In the genomic region with DNA sequence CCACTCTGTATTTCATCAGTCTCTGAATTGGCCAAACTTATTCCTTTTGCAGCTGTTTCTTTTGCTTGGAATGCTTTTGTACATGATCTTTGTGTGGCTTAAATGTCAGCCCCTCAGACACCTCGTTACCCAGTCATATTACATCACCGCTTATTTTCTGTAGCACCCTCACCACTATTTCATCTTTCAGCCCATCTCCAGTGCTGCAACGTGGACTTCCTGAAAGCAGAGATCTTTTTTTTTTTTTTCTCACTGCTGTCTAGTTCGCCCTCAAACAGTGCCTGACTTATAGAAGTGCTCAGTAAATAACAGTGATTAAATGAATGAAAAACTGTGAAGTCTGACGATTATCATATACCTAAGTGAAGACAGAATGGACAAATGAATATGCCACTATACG, we compare ENCODE assay signal across 8 cellular contexts. TPM values are rescaled to one million over a fixed set of nuclear protein-coding genes. Genes with fewer than 3 reads are reported as not detected.
DNase-seq lines count a peak whose midpoint lies in the region; ATAC-seq, FAIRE-seq and TF ChIP-seq lines count a peak whose summit lies in the region.

No MANE protein-coding gene starts in this region.

- TF ChIP-seq RAD21 in HepG2 (CRISPR knock-in tag; IDR thresholded peaks at IDR 0.05): no peak

- no peak for TF ChIP-seq EP300 in HepG2 (IDR thresholded peaks at IDR 0.05; ENCODE audit: low read depth in 2 of 2, low read length in 2 of 2)
- no peak for TF ChIP-seq EP300 in HepG2 (CRISPR knock-in tag; IDR thresholded peaks at IDR 0.05; ENCODE audit: borderline replicate concordance)

- no peaks in the 10 kb centered on the region for H3K27me3 ChIP-seq in heart left ventricle
- no peaks in the 10 kb centered on the region for H3K27me3 ChIP-seq in HepG2 (ENCODE audit: control insufficient read depth in 1 of 2, insufficient read depth in 2 of 2, low read length in 2 of 2)

- intact Hi-C loops in heart left ventricle (cut with DNase I): loop anchor here in 1 of 10 donors (5.0 kb wide), 1 partner anchor 141 kb away; no protein-coding TSS in a partner anchor
- intact Hi-C loops in Right ventricle myocardium inferior (cut with DNase I): no loop called here
- intact Hi-C loops in HepG2 (cut with micrococcal nuclease; ENCODE audit: unreplicated experiment): loop anchor here (1.0 to 5.0 kb wide), 2 partner anchors 9 to 161 kb away; partner anchors contain the start of gene EIF4EBP3

- FAIRE-seq in HepG2 (lab: Jason Lieb, UNC): no peak

- BruUV-seq in HepG2 (replicated peaks; lab: Mats Ljungman, UMichigan): no TSS peak

- peak overlapping the region; percentile 85 for H3K9ac ChIP-seq in HepG2 (ENCODE audit: insufficient read depth, low read depth, low read length)

- H4K20me1 ChIP-seq in HepG2 (ENCODE audit: insufficient read depth, low read length): no peaks in the 10 kb centered on the region; the same call in 1 of the 2 replicates

- H3K4me1 Mint-ChIP-seq in activated naive CD8-positive, alpha-beta T cell treated with anti-CD3 and anti-CD28 coated beads for 36 hours: peaks cover 53% of the 10 kb centered on the region

- no peak for TF ChIP-seq CTCF in heart left ventricle (IDR thresholded peaks at IDR 0.05)
- TF ChIP-seq CTCF in HepG2 (CRISPR knock-in tag; IDR thresholded peaks at IDR 0.05): no peak

- H3K4me2 ChIP-seq in HepG2 (ENCODE audit: low read depth, low read length): peak overlapping the region; percentile 97

- H2AFZ ChIP-seq in HepG2 (ENCODE audit: low read length): no peak overlapping the region

- H3K4me3 ChIP-seq in heart left ventricle (peak overlapping the region; percentile 56 to 99 (median 78)), HepG2 (replicated peaks in 1 of 3; ENCODE audit: insufficient read depth in 1 of 3, low read depth in 2 of 3, low read length in 3 of 3) (peak overlapping the region; percentile 80 to 96 (median 84)), urinary bladder (ENCODE audit: low read depth, low read length) (peak overlapping the region; percentile 77)

- no peak for TF ChIP-seq POLR2A in heart left ventricle (IDR thresholded peaks at IDR 0.05)
- TF ChIP-seq POLR2A in HepG2 (IDR thresholded peaks at IDR 0.05; ENCODE audit: insufficient read depth in 1 of 2, low read depth in 2 of 2, low read length in 2 of 2): no peak

- DNase-seq in heart left ventricle: no peak
- DNase-seq in Right ventricle myocardium inferior (ENCODE audit: missing footprints): no peak
- no peak for DNase-seq in activated naive CD8-positive, alpha-beta T cell treated with anti-CD3 and anti-CD28 coated beads for 36 hours
- no peak for DNase-seq in HepG2 (ENCODE audit: low spot score)
- no peak for DNase-seq in NCI-H1048 (lab: John Stamatoyannopoulos, UW)
- DNase-seq in DMS114 treated with DMSO at 0.1 percent for 48 hours (lab: John Stamatoyannopoulos, UW; ENCODE audit: unreplicated experiment): no peak

- H3K79me2 ChIP-seq in HepG2 (ENCODE audit: insufficient read depth, low read length): peaks cover 36% of the 10 kb centered on the region

- ATAC-seq in heart left ventricle (no peak), Right ventricle myocardium inferior (no peak), HepG2 (no peak), HG03280 (IDR thresholded peaks at IDR 0.05; ENCODE audit: unreplicated experiment) (no peak)

- peaks cover 49% of the 10 kb centered on the region for H3K36me3 Mint-ChIP-seq in activated naive CD8-positive, alpha-beta T cell treated with anti-CD3 and anti-CD28 coated beads for 36 hours

- POLR2A ChIA-PET in HepG2 (lab: Yijun Ruan, JAX): interaction anchor here (1.2 to 3.3 kb wide), 3 partner anchors 9 to 135 kb away, joined by 5 to 70 read pairs (median 6); partner anchors contain the start of genes EIF4EBP3, HARS1 and HARS2

- H3K27ac Mint-ChIP-seq in activated naive CD8-positive, alpha-beta T cell treated with anti-CD3 and anti-CD28 coated beads for 36 hours: peak overlapping the region; percentile 93

- in situ Hi-C loops in HepG2 (cut with HindIII; ENCODE audit: extremely low pct_ligation_motif_present, low pct_unique_long_range_greater_than_20kb): no loop called here

- H3K4me3 Mint-ChIP-seq in activated naive CD8-positive, alpha-beta T cell treated with anti-CD3 and anti-CD28 coated beads for 36 hours: peak overlapping the region; percentile 84

- no peaks in the 10 kb centered on the region for H3K9me3 Mint-ChIP-seq in activated naive CD8-positive, alpha-beta T cell treated with anti-CD3 and anti-CD28 coated beads for 36 hours

- H3K36me3 ChIP-seq in heart left ventricle (peaks cover 0 to 46% (median 28%) of the 10 kb centered on the region in 9 donors), HepG2 (replicated peaks in 1 of 2; ENCODE audit: control insufficient read depth in 1 of 2, insufficient read depth in 2 of 2, low read length in 2 of 2) (peaks cover 3 to 12% of the 10 kb centered on the region in 2 experiments; a peak in 4 of 5 replicates), urinary bladder (ENCODE audit: insufficient read depth) (no peaks in the 10 kb centered on the region)

- H3K27me3 Mint-ChIP-seq in activated naive CD8-positive, alpha-beta T cell treated with anti-CD3 and anti-CD28 coated beads for 36 hours: no peaks in the 10 kb centered on the region

- peak overlapping the region in 8 of 12 donors; percentile 87 to 96 (median 92) for H3K27ac ChIP-seq in heart left ventricle
- H3K27ac ChIP-seq in HepG2 (ENCODE audit: extremely low read length, insufficient read depth, low read length): peak overlapping the region; percentile 55
- H3K27ac ChIP-seq in urinary bladder (ENCODE audit: low read depth): no peak overlapping the region

- 7% methylated on average over 6 of the region's 6 CpGs for WGBS in heart left ventricle, 4 donors
- 1% methylated on average over 6 of the region's 6 CpGs for WGBS in HepG2 (ENCODE audit: low lambda C conversion rate)
- 4% methylated on average over 6 of the region's 6 CpGs for WGBS in urinary bladder

- CTCF ChIA-PET in HepG2 (lab: Yijun Ruan, JAX; ENCODE audit: low intra/inter-chr PET ratio, low total read pairs): no interaction called here

- H3K9me3 ChIP-seq in heart left ventricle: no peaks in the 10 kb centered on the region
- no peaks in the 10 kb centered on the region for H3K9me3 ChIP-seq in HepG2 (ENCODE audit: low read length)

- H3K4me1 ChIP-seq in heart left ventricle (peaks cover 0 to 47% (median 31%) of the 10 kb centered on the region in 12 donors), HepG2 (ENCODE audit: insufficient read depth, low read length) (peaks cover 37% of the 10 kb centered on the region), urinary bladder (ENCODE audit: insufficient read depth) (no peaks in the 10 kb centered on the region)

RNA-seq across cellular contexts. Expression of gene SRA1, which starts 0.8 kb away (rescaled TPM):
- total RNA-seq in heart left ventricle: 10 to 100 TPM; 22.4 to 38.1 (median 28.1) TPM
- 10 to 100 TPM; 32.1 to 36.5 TPM for polyA plus RNA-seq in heart left ventricle
- total RNA-seq in Right ventricle myocardium inferior: 29.4 TPM
- 10 to 100 TPM; 54.6 to 60.6 TPM for total RNA-seq in activated naive CD8-positive, alpha-beta T cell treated with anti-CD3 and anti-CD28 coated beads for 36 hours
- 32.8 and 38.1 TPM in 2 replicates for total RNA-seq in HepG2 (2016; rRNA removed; fragmentation: Illumina TruSeq; extraction: Trizol)
- total RNA-seq in HepG2 (2016; cell fraction: cytosol; rRNA removed; fragmentation: Illumina TruSeq; extraction: Trizol; ENCODE audit: low read depth): 39.0 and 47.9 TPM in 2 replicates
- total RNA-seq in HepG2 (2016; cell fraction: insoluble cytoplasmic fraction; rRNA removed; fragmentation: Illumina TruSeq; extraction: Trizol): 31.9 and 32.7 TPM in 2 replicates
- total RNA-seq in HepG2 (2016; cell fraction: membrane; rRNA removed; fragmentation: Illumina TruSeq; extraction: Trizol): 39.6 and 41.8 TPM in 2 replicates
- 15.1 and 15.3 TPM in 2 replicates for total RNA-seq in HepG2 (2016; cell fraction: nucleus; rRNA removed; fragmentation: Illumina TruSeq; extraction: Trizol)
- polyA plus RNA-seq in HepG2 (2011; rRNA removed): 14.2 and 15.6 TPM in 2 replicates
- polyA plus RNA-seq in HepG2 (2011; cell fraction: cytosol; rRNA removed): 16.8 and 19.0 TPM in 2 replicates
- polyA plus RNA-seq in HepG2 (2011; cell fraction: nucleus; rRNA removed): 9.8 and 10.4 TPM in 2 replicates
- polyA plus RNA-seq in HepG2 (2012): 11.6 and 17.9 TPM in 2 replicates
- 62.2 and 65.0 TPM in 2 replicates for polyA plus RNA-seq in HepG2 (2016; cell fraction: cytosol; fragmentation: Illumina TruSeq; extraction: Trizol; ENCODE audit: low read depth)
- 33.8 and 43.4 TPM in 2 replicates for polyA plus RNA-seq in HepG2 (2016; cell fraction: insoluble cytoplasmic fraction; fragmentation: Illumina TruSeq; extraction: Trizol; ENCODE audit: low read depth)
- polyA plus RNA-seq in HepG2 (2016; cell fraction: membrane; fragmentation: Illumina TruSeq; extraction: Trizol; ENCODE audit: low read depth): 38.5 and 50.1 TPM in 2 replicates
- 26.2 and 27.3 TPM in 2 replicates for polyA plus RNA-seq in HepG2 (2016; cell fraction: nucleus; fragmentation: Illumina TruSeq; extraction: Trizol; ENCODE audit: insufficient read depth, low read depth)
- polyA minus RNA-seq in HepG2 (2011; rRNA and poly(A)+ RNA removed; ENCODE audit: low replicate concordance): 8.3 and 20.3 TPM in 2 replicates
- 8.6 and 9.0 TPM in 2 replicates for polyA minus RNA-seq in HepG2 (2011; cell fraction: cytosol; rRNA and poly(A)+ RNA removed)
- 10.8 and 11.3 TPM in 2 replicates for polyA minus RNA-seq in HepG2 (2011; cell fraction: nucleus; rRNA and poly(A)+ RNA removed)
- total RNA-seq in urinary bladder: 13.7 TPM
- 22.1 TPM for polyA plus RNA-seq in urinary bladder

RNA-seq across cellular contexts. Expression of gene APBB3, which starts 8.0 kb away (rescaled TPM):
- total RNA-seq in heart left ventricle (10 to 100 TPM in 5 of 9 donors, 1 to 10 TPM in 4; 3.6 to 23.1 (median 11.4) TPM), Right ventricle myocardium inferior (10.6 TPM), HepG2 (2016; rRNA removed; fragmentation: Illumina TruSeq; extraction: Trizol) (0.22 and 0.38 TPM in 2 replicates), urinary bladder (15.3 TPM)
- polyA plus RNA-seq in heart left ventricle (10 to 100 TPM in 1 of 2 donors, 1 to 10 TPM in 1; 4.9 to 14.7 TPM), HepG2 (2011; rRNA removed) (0.78 and 1.4 TPM in 2 replicates), urinary bladder (27.2 TPM)
- 10 to 100 TPM; 17.5 to 17.8 TPM for total RNA-seq in activated naive CD8-positive, alpha-beta T cell treated with anti-CD3 and anti-CD28 coated beads for 36 hours
- total RNA-seq in HepG2 (2016; cell fraction: cytosol; rRNA removed; fragmentation: Illumina TruSeq; extraction: Trizol; ENCODE audit: low read depth): not detected in 2 replicates
- 0.24 TPM in 1 of 2 replicates, not detected in the other for total RNA-seq in HepG2 (2016; cell fraction: insoluble cytoplasmic fraction; rRNA removed; fragmentation: Illumina TruSeq; extraction: Trizol)
- not detected in 2 replicates for total RNA-seq in HepG2 (2016; cell fraction: membrane; rRNA removed; fragmentation: Illumina TruSeq; extraction: Trizol)
- total RNA-seq in HepG2 (2016; cell fraction: nucleus; rRNA removed; fragmentation: Illumina TruSeq; extraction: Trizol): 0.43 and 0.78 TPM in 2 replicates
- polyA plus RNA-seq in HepG2 (2011; cell fraction: cytosol; rRNA removed): 0.17 and 0.21 TPM in 2 replicates
- 9.0 and 9.1 TPM in 2 replicates for polyA plus RNA-seq in HepG2 (2011; cell fraction: nucleus; rRNA removed)
- 0.38 and 0.51 TPM in 2 replicates for polyA plus RNA-seq in HepG2 (2012)
- not detected in 2 replicates for polyA plus RNA-seq in HepG2 (2016; cell fraction: cytosol; fragmentation: Illumina TruSeq; extraction: Trizol; ENCODE audit: low read depth)
- polyA plus RNA-seq in HepG2 (2016; cell fraction: insoluble cytoplasmic fraction; fragmentation: Illumina TruSeq; extraction: Trizol; ENCODE audit: low read depth): not detected in 2 replicates
- not detected in 2 replicates for polyA plus RNA-seq in HepG2 (2016; cell fraction: membrane; fragmentation: Illumina TruSeq; extraction: Trizol; ENCODE audit: low read depth)
- 1.9 and 2.0 TPM in 2 replicates for polyA plus RNA-seq in HepG2 (2016; cell fraction: nucleus; fragmentation: Illumina TruSeq; extraction: Trizol; ENCODE audit: insufficient read depth, low read depth)
- polyA minus RNA-seq in HepG2 (2011; rRNA and poly(A)+ RNA removed; ENCODE audit: low replicate concordance): 0.68 and 26.5 TPM in 2 replicates
- 0.70 TPM in 1 of 2 replicates, not detected in the other for polyA minus RNA-seq in HepG2 (2011; cell fraction: cytosol; rRNA and poly(A)+ RNA removed)
- 1.3 and 3.2 TPM in 2 replicates for polyA minus RNA-seq in HepG2 (2011; cell fraction: nucleus; rRNA and poly(A)+ RNA removed)

RNA-seq across cellular contexts. Expression of gene SLC35A4, which starts 8.2 kb away (rescaled TPM):
- total RNA-seq in heart left ventricle (10 to 100 TPM; 55.5 to 92.1 (median 75.9) TPM), Right ventricle myocardium inferior (76.4 TPM), HepG2 (2016; rRNA removed; fragmentation: Illumina TruSeq; extraction: Trizol) (0.71 and 0.95 TPM in 2 replicates), urinary bladder (17.0 TPM)
- polyA plus RNA-seq in heart left ventricle (100 to 1,000 TPM in 1 of 2 donors, 10 to 100 TPM in 1; 39.2 to 118 TPM), HepG2 (2011; rRNA removed) (4.0 and 5.0 TPM in 2 replicates), urinary bladder (69.7 TPM)
- total RNA-seq in activated naive CD8-positive, alpha-beta T cell treated with anti-CD3 and anti-CD28 coated beads for 36 hours: 100 to 1,000 TPM in 1 of 2 experiments, 10 to 100 TPM in 1; 97.4 to 100 TPM
- total RNA-seq in HepG2 (2016; cell fraction: cytosol; rRNA removed; fragmentation: Illumina TruSeq; extraction: Trizol; ENCODE audit: low read depth): 0.18 and 0.20 TPM in 2 replicates
- total RNA-seq in HepG2 (2016; cell fraction: insoluble cytoplasmic fraction; rRNA removed; fragmentation: Illumina TruSeq; extraction: Trizol): 0.55 and 1.4 TPM in 2 replicates
- 1.3 TPM in 2 replicates for total RNA-seq in HepG2 (2016; cell fraction: membrane; rRNA removed; fragmentation: Illumina TruSeq; extraction: Trizol)
- 0.50 and 1.2 TPM in 2 replicates for total RNA-seq in HepG2 (2016; cell fraction: nucleus; rRNA removed; fragmentation: Illumina TruSeq; extraction: Trizol)
- polyA plus RNA-seq in HepG2 (2011; cell fraction: cytosol; rRNA removed): 2.0 and 2.4 TPM in 2 replicates
- 1.8 and 2.8 TPM in 2 replicates for polyA plus RNA-seq in HepG2 (2011; cell fraction: nucleus; rRNA removed)
- polyA plus RNA-seq in HepG2 (2012): 1.7 and 2.1 TPM in 2 replicates
- polyA plus RNA-seq in HepG2 (2016; cell fraction: cytosol; fragmentation: Illumina TruSeq; extraction: Trizol; ENCODE audit: low read depth): 0.37 and 0.50 TPM in 2 replicates
- 1.2 and 1.3 TPM in 2 replicates for polyA plus RNA-seq in HepG2 (2016; cell fraction: insoluble cytoplasmic fraction; fragmentation: Illumina TruSeq; extraction: Trizol; ENCODE audit: low read depth)
- polyA plus RNA-seq in HepG2 (2016; cell fraction: membrane; fragmentation: Illumina TruSeq; extraction: Trizol; ENCODE audit: low read depth): 1.8 TPM in 2 replicates
- 1.0 and 1.4 TPM in 2 replicates for polyA plus RNA-seq in HepG2 (2016; cell fraction: nucleus; fragmentation: Illumina TruSeq; extraction: Trizol; ENCODE audit: insufficient read depth, low read depth)
- polyA minus RNA-seq in HepG2 (2011; rRNA and poly(A)+ RNA removed; ENCODE audit: low replicate concordance): 4.2 and 169 TPM in 2 replicates
- polyA minus RNA-seq in HepG2 (2011; cell fraction: cytosol; rRNA and poly(A)+ RNA removed): 0.79 TPM in 2 replicates
- 1.0 and 1.5 TPM in 2 replicates for polyA minus RNA-seq in HepG2 (2011; cell fraction: nucleus; rRNA and poly(A)+ RNA removed)

RNA-seq across cellular contexts. Expression of gene EIF4EBP3, which starts 9.0 kb away (rescaled TPM):
- total RNA-seq in heart left ventricle (10 to 100 TPM in 6 of 9 donors, 1 to 10 TPM in 3; 4.7 to 34.9 (median 14.6) TPM), Right ventricle myocardium inferior (11.7 TPM), HepG2 (2016; rRNA removed; fragmentation: Illumina TruSeq; extraction: Trizol) (1.7 and 1.9 TPM in 2 replicates), urinary bladder (0.69 TPM)
- polyA plus RNA-seq in heart left ventricle (10 to 100 TPM in 1 of 2 donors, 1 to 10 TPM in 1; 8.5 to 33.3 TPM), HepG2 (2011; rRNA removed) (0.31 and 0.61 TPM in 2 replicates), urinary bladder (33.2 TPM)
- total RNA-seq in activated naive CD8-positive, alpha-beta T cell treated with anti-CD3 and anti-CD28 coated beads for 36 hours: 10 to 100 TPM; 13.9 to 15.5 TPM
- 0.91 and 1.5 TPM in 2 replicates for total RNA-seq in HepG2 (2016; cell fraction: cytosol; rRNA removed; fragmentation: Illumina TruSeq; extraction: Trizol; ENCODE audit: low read depth)
- 0.37 and 1.7 TPM in 2 replicates for total RNA-seq in HepG2 (2016; cell fraction: insoluble cytoplasmic fraction; rRNA removed; fragmentation: Illumina TruSeq; extraction: Trizol)
- total RNA-seq in HepG2 (2016; cell fraction: membrane; rRNA removed; fragmentation: Illumina TruSeq; extraction: Trizol): 1.1 and 1.7 TPM in 2 replicates
- not detected in 2 replicates for total RNA-seq in HepG2 (2016; cell fraction: nucleus; rRNA removed; fragmentation: Illumina TruSeq; extraction: Trizol)
- polyA plus RNA-seq in HepG2 (2011; cell fraction: cytosol; rRNA removed): 0.54 and 0.85 TPM in 2 replicates
- polyA plus RNA-seq in HepG2 (2011; cell fraction: nucleus; rRNA removed): 1.5 and 2.3 TPM in 2 replicates
- polyA plus RNA-seq in HepG2 (2012): 1.8 and 6.3 TPM in 2 replicates
- polyA plus RNA-seq in HepG2 (2016; cell fraction: cytosol; fragmentation: Illumina TruSeq; extraction: Trizol; ENCODE audit: low read depth): 1.5 TPM in 2 replicates
- polyA plus RNA-seq in HepG2 (2016; cell fraction: insoluble cytoplasmic fraction; fragmentation: Illumina TruSeq; extraction: Trizol; ENCODE audit: low read depth): 0.44 and 2.1 TPM in 2 replicates
- 2.5 and 3.0 TPM in 2 replicates for polyA plus RNA-seq in HepG2 (2016; cell fraction: membrane; fragmentation: Illumina TruSeq; extraction: Trizol; ENCODE audit: low read depth)
- polyA plus RNA-seq in HepG2 (2016; cell fraction: nucleus; fragmentation: Illumina TruSeq; extraction: Trizol; ENCODE audit: insufficient read depth, low read depth): 9.1 and 9.5 TPM in 2 replicates
- polyA minus RNA-seq in HepG2 (2011; rRNA and poly(A)+ RNA removed; ENCODE audit: low replicate concordance): 2.0 TPM in 1 of 2 replicates, not detected in the other
- 1.1 and 1.2 TPM in 2 replicates for polyA minus RNA-seq in HepG2 (2011; cell fraction: cytosol; rRNA and poly(A)+ RNA removed)
- not detected in 2 replicates for polyA minus RNA-seq in HepG2 (2011; cell fraction: nucleus; rRNA and poly(A)+ RNA removed)
